ENCODE assay signal across 8 cellular contexts in the genomic region with DNA sequence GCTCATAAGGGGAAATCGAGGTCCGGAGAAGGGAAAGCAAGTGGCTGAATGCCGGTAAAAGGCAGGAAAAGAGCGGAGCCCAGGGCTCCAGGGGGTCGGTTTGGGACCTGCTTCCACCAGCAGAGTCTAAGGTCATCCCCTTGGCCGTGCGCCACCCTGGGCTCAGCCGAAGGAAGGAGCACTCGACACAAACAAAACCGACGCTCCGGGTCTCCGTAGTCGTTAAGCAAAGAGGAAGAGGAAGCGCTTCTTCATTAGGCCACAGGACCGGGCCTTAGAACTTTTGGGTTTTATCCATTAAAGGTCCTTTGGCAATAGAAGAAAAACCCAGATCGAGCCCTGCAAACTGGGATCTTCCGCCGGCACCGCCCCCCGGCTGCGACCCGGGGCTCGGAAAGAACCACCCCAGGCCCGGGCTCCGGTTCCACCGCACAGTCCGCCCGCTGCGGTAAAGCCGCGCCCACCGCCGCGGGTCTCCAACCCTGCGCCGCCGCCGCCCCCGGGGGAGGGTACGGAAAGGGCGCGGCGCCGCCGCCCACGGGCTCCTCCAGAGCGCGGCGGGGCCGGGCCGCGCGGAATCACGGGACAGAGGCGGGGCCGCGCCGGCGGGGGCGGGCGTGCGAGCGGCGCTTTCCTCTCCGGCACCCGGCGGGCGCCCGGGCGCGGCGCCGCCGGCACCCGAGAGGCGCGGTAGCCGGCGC. TPM values are rescaled to one million over a fixed set of nuclear protein-coding genes. Genes with fewer than 3 reads are reported as not detected.
DNase-seq lines count a peak whose midpoint lies in the region; ATAC-seq and TF ChIP-seq lines count a peak whose summit lies in the region.

A gene (plus strand): TSS at position 629 of the 701 bp plus-strand sequence. CDS start 189 bp downstream, outside the sequence.

- CTCF ChIA-PET in PC-9 (lab: Charles Lee), result no interaction called here

- peaks cover 26% of the 10 kb centered on the region for H3K79me2 ChIP-seq in PC-9 (ENCODE audit: low read depth)

- H4K20me1 ChIP-seq in PC-9 (ENCODE audit: insufficient read depth), result no peaks in the 10 kb centered on the region

- H3K4me3 ChIP-seq in PC-9 (peak within 1 kb of the TSS; percentile 74), esophagus muscularis mucosa (peak within 1 kb of the TSS; percentile 80 to 94 (median 86))

- no peaks in the 10 kb centered on the region for H3K9me3 Mint-ChIP-seq in activated T-cell treated with anti-CD3 and anti-CD28 coated beads, Interleukin-2, amount 50 U/mL, for 72 hours

- peak within 1 kb of the TSS; percentile 98 for H2AFZ ChIP-seq in PC-9

- WGBS in esophagus muscularis mucosa, result 0% methylated on average over 14 of the region's 80 CpGs

- H3K9me2 ChIP-seq in PC-9 (ENCODE audit: insufficient read depth), result no peaks in the 10 kb centered on the region

- peak within 1 kb of the TSS; percentile 90 for H3K27ac Mint-ChIP-seq in activated T-cell treated with anti-CD3 and anti-CD28 coated beads, Interleukin-2, amount 50 U/mL, for 72 hours

- H3K27me3 Mint-ChIP-seq in activated T-cell treated with anti-CD3 and anti-CD28 coated beads, Interleukin-2, amount 50 U/mL, for 72 hours (ENCODE audit: low read depth), result no peaks in the 10 kb centered on the region

- ATAC-seq in GM19438 (IDR thresholded peaks at IDR 0.05; ENCODE audit: low read depth, unreplicated experiment), result peak; percentile 53
- peak; percentile 57 for ATAC-seq in HG03571 (IDR thresholded peaks at IDR 0.05; ENCODE audit: unreplicated experiment)
- ATAC-seq in activated T-cell treated with anti-CD3 and anti-CD28 coated beads, Interleukin-2, amount 50 U/mL, for 72 hours (replicated peaks in 1 of 2), result peak; percentile 78 to 86

- H3K4me1 ChIP-seq in PC-9 (replicated peaks; ENCODE audit: insufficient read depth), result peaks cover 15% of the 10 kb centered on the region
- peaks cover 18 to 30% (median 28%) of the 10 kb centered on the region in 4 donors for H3K4me1 ChIP-seq in esophagus muscularis mucosa

- intact Hi-C loops in PC-9 (cut with micrococcal nuclease; ENCODE audit: unreplicated experiment) (loop anchor here (1.0 to 5.0 kb wide), 4 partner anchors 101 to 456 kb away; a partner anchor contains a TSS), esophagus muscularis mucosa (cut with DNase I) (loop anchor here (2.0 to 5.0 kb wide), 3 partner anchors 61 to 246 kb away; a partner anchor contains a TSS)

- peaks cover 2 to 6% of the 10 kb centered on the region in 2 donors for H3K36me3 Mint-ChIP-seq in activated T-cell treated with anti-CD3 and anti-CD28 coated beads, Interleukin-2, amount 50 U/mL, for 72 hours (ENCODE audit: insufficient read depth in 2 of 2)

- no peak for TF ChIP-seq POLR2A in esophagus muscularis mucosa (IDR thresholded peaks at IDR 0.05; ENCODE audit: low read depth)

- peak within 1 kb of the TSS; percentile 90 for H3K4me2 ChIP-seq in PC-9

- TF ChIP-seq EP300 in esophagus muscularis mucosa (IDR thresholded peaks at IDR 0.05), result no peak

- POLR2A ChIA-PET in PC-9 (lab: Charles Lee; ENCODE audit: unreplicated experiment), result no interaction called here

- peak; percentile 87 for DNase-seq in COLO668 (lab: John Stamatoyannopoulos, UW; ENCODE audit: unreplicated experiment)
- peak; percentile 47 to 73 for DNase-seq in PC-9
- DNase-seq in activated T-cell treated with anti-CD3 and anti-CD28 coated beads, Interleukin-2, amount 50 U/mL, for 72 hours, result peak; percentile 87 to 89
- no peak for DNase-seq in esophagus muscularis mucosa (ENCODE audit: extremely low spot score)
- DNase-seq in myocyte (ENCODE audit: low read depth), result peak; percentile 80
- peak; percentile 29 to 81 for DNase-seq in stimulated activated CD8-positive, alpha-beta memory T cell treated with anti-CD3 and anti-CD28 coated beads, Interleukin-7, amount 100 ng/mL, for 4 hours (ENCODE audit: low read depth in 2 of 2)

- H3K27ac ChIP-seq in PC-9, result peak within 1 kb of the TSS; percentile 28
- peak within 1 kb of the TSS; percentile 86 to 92 (median 90) for H3K27ac ChIP-seq in esophagus muscularis mucosa (replicated peaks in 1 of 4)

- BruUV-seq in PC-9 (replicated peaks; lab: Mats Ljungman, UMichigan), result TSS peak; percentile 88

- TF ChIP-seq CTCF in PC-9 (conservative IDR thresholded peaks at IDR 0.05), result no peak
- no peak for TF ChIP-seq CTCF in esophagus muscularis mucosa (IDR thresholded peaks at IDR 0.05)

- peak within 1 kb of the TSS; percentile 93 to 95 for H3K4me3 Mint-ChIP-seq in activated T-cell treated with anti-CD3 and anti-CD28 coated beads, Interleukin-2, amount 50 U/mL, for 72 hours

- H3F3A ChIP-seq in PC-9 (ENCODE audit: insufficient read depth, low read depth), result peaks cover 25% of the 10 kb centered on the region

- H3K9me3 ChIP-seq in PC-9 (ENCODE audit: insufficient read depth, low read depth) (no peaks in the 10 kb centered on the region), esophagus muscularis mucosa (no peaks in the 10 kb centered on the region)

- no peaks in the 10 kb centered on the region for H3K27me3 ChIP-seq in PC-9 (ENCODE audit: insufficient read depth, low read depth)
- H3K27me3 ChIP-seq in esophagus muscularis mucosa, result peaks cover 0 to 3% (median 0%) of the 10 kb centered on the region in 4 donors

- peaks cover 51% of the 10 kb centered on the region for H3K4me1 Mint-ChIP-seq in activated T-cell treated with anti-CD3 and anti-CD28 coated beads, Interleukin-2, amount 50 U/mL, for 72 hours (ENCODE audit: low read depth)

- no peaks in the 10 kb centered on the region for H3K36me3 ChIP-seq in PC-9 (ENCODE audit: low read depth)
- peaks cover 0 to 9% (median 2%) of the 10 kb centered on the region in 4 donors for H3K36me3 ChIP-seq in esophagus muscularis mucosa

RNA-seq across cellular contexts. Expression of the gene that starts here (rescaled TPM):
- total RNA-seq in PC-9 (2021) (25.4 and 26.1 TPM in 2 replicates), esophagus muscularis mucosa (10 to 100 TPM; 25.8 to 29.2 (median 27.3) TPM), myocyte (49.0 and 79.6 TPM in 2 replicates)
- 10 to 100 TPM; 28.8 to 32.5 TPM for total RNA-seq in activated T-cell treated with anti-CD3 and anti-CD28 coated beads, Interleukin-2, amount 50 U/mL, for 72 hours
- polyA plus RNA-seq in myocyte (2012), result 34.1 TPM
